ENCODE assay signal across 2 cellular contexts in the genomic region with DNA sequence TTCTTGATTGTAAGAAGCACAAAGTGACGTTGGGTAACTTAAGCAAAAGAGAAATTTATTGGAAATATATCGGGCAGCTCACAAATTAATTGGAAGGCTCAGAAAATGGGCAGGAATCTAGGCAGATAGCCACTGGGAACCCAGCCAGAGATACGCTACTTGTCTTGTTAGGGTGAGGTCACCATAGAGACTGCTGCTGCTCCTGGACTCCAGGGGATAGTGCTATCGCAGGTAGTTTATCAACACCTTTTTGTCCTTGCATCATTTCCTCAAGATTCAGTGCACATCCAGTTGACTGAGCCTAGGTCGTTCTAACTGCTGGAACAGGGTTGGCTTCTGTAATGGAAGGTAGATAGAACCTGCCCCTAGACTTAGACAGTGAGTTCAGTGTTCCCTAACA.
TF ChIP-seq lines count a peak whose summit lies in the region.

No MANE protein-coding gene starts in this region.

TF ChIP-seq in HEK293, 187 proteins besides CTCF, POLR2A, EP300 and RAD21:
- no peak for TF ChIP-seq ZNF223 (tag by site-specific recombination; IDR thresholded peaks at IDR 0.05)
- TF ChIP-seq, protein P1, sequence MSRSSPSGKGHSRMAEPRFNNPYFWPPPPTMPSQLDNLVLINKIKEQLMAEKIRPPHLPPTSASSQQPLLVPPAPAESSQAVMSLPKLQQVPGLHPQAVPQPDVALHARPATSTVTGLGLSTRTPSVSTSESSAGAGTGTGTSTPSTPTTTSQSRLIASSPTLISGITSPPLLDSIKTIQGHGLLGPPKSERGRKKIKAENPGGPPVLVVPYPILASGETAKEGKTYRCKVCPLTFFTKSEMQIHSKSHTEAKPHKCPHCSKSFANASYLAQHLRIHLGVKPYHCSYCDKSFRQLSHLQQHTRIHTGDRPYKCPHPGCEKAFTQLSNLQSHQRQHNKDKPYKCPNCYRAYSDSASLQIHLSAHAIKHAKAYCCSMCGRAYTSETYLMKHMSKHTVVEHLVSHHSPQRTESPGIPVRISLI (tag by site-specific recombination; IDR thresholded peaks at IDR 0.05): no peak
- no peak for TF ChIP-seq ZNF157 (tag by site-specific recombination; IDR thresholded peaks at IDR 0.05)
- peak; percentile 77 for TF ChIP-seq OSR2 (tag by site-specific recombination; IDR thresholded peaks at IDR 0.05)
- 0 out of 2 replicates have a peak, but pooled peaks have one; percentile 36 for TF ChIP-seq ZSCAN16 (tag by site-specific recombination; IDR thresholded peaks at IDR 0.05)
- TF ChIP-seq ZNF610 (tag by site-specific recombination; IDR thresholded peaks at IDR 0.05; ENCODE audit: borderline replicate concordance): no peak
- peak; percentile 31; the same call in 1 of the 2 replicates for TF ChIP-seq GLIS1 (tag by site-specific recombination; IDR thresholded peaks at IDR 0.05)
- TF ChIP-seq PRDM1 (tag by site-specific recombination; IDR thresholded peaks at IDR 0.05): no peak
- TF ChIP-seq ZNF473 (tag by site-specific recombination; IDR thresholded peaks at IDR 0.05): no peak
- no peak for TF ChIP-seq ZNF274 (IDR thresholded peaks at IDR 0.05; ENCODE audit: low read length)
- TF ChIP-seq ZNF274 (tag by site-specific recombination; IDR thresholded peaks at IDR 0.05; ENCODE audit: borderline replicate concordance): no peak
- TF ChIP-seq SETDB1 (IDR thresholded peaks at IDR 0.05; ENCODE audit: insufficient read length, low read length): no peak
- TF ChIP-seq ZBTB48 (tag by site-specific recombination; IDR thresholded peaks at IDR 0.05): no peak
- TF ChIP-seq ZNF133 (tag by site-specific recombination; IDR thresholded peaks at IDR 0.05): no peak
- no peak for TF ChIP-seq ZNF324 (tag by site-specific recombination; IDR thresholded peaks at IDR 0.05)
- TF ChIP-seq, protein P2, sequence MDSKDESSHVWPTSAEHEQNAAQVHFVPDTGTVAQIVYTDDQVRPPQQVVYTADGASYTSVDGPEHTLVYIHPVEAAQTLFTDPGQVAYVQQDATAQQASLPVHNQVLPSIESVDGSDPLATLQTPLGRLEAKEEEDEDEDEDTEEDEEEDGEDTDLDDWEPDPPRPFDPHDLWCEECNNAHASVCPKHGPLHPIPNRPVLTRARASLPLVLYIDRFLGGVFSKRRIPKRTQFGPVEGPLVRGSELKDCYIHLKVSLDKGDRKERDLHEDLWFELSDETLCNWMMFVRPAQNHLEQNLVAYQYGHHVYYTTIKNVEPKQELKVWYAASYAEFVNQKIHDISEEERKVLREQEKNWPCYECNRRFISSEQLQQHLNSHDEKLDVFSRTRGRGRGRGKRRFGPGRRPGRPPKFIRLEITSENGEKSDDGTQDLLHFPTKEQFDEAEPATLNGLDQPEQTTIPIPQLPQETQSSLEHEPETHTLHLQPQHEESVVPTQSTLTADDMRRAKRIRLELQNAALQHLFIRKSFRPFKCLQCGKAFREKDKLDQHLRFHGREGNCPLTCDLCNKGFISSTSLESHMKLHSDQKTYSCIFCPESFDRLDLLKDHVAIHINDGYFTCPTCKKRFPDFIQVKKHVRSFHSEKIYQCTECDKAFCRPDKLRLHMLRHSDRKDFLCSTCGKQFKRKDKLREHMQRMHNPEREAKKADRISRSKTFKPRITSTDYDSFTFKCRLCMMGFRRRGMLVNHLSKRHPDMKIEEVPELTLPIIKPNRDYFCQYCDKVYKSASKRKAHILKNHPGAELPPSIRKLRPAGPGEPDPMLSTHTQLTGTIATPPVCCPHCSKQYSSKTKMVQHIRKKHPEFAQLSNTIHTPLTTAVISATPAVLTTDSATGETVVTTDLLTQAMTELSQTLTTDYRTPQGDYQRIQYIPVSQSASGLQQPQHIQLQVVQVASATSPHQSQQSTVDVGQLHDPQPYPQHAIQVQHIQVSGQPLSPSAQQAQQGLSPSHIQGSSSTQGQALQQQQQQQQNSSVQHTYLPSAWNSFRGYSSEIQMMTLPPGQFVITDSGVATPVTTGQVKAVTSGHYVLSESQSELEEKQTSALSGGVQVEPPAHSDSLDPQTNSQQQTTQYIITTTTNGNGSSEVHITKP (tag by site-specific recombination; IDR thresholded peaks at IDR 0.05): no peak
- TF ChIP-seq ZBTB20 (tag by site-specific recombination; IDR thresholded peaks at IDR 0.05): no peak
- TF ChIP-seq, protein P3, sequence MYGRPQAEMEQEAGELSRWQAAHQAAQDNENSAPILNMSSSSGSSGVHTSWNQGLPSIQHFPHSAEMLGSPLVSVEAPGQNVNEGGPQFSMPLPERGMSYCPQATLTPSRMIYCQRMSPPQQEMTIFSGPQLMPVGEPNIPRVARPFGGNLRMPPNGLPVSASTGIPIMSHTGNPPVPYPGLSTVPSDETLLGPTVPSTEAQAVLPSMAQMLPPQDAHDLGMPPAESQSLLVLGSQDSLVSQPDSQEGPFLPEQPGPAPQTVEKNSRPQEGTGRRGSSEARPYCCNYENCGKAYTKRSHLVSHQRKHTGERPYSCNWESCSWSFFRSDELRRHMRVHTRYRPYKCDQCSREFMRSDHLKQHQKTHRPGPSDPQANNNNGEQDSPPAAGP (tag by site-specific recombination; IDR thresholded peaks at IDR 0.05): no peak
- TF ChIP-seq ZNF707 (tag by site-specific recombination; IDR thresholded peaks at IDR 0.05): no peak
- no peak for TF ChIP-seq ZNF16 (tag by site-specific recombination; IDR thresholded peaks at IDR 0.05; ENCODE audit: low read depth)
- no peak for TF ChIP-seq ZNF37A (tag by site-specific recombination; IDR thresholded peaks at IDR 0.05)
- TF ChIP-seq ZNF146 (tag by site-specific recombination; IDR thresholded peaks at IDR 0.05): no peak
- no peak for TF ChIP-seq KLF7 (tag by site-specific recombination; IDR thresholded peaks at IDR 0.05; ENCODE audit: borderline replicate concordance)
TF ChIP-seq in HEK293: peak in this region for 3.

TF ChIP-seq in H1, 55 proteins besides CTCF, POLR2A, EP300 and RAD21:
- no peak for TF ChIP-seq SUZ12 (IDR thresholded peaks at IDR 0.05; ENCODE audit: low read length)
